In the genomic region with DNA sequence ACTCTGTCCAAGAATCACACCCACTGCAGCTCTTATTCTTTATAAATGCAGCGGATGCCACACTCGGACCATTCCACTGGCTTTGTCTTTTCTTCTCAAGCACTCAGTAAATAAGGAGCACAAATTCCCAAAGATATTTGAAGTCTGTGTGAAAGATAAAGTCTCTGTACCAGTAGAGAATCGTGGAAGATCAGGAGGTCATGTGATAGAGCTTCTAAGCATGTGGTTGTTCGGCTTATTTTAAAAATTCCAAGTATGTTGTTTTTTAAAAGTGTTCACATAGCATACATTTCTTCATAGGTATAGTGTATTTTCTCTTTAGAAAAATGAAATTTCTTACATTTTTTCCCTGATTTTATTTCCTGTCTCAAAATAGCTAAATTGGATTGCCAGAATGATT, we compare ENCODE assay signal across 10 cellular contexts.
"Had no signal": no experiment of that assay in that cellular context is flagged by ENCODE, and none has a peak within 500 bp of the region (broad histone marks: within the 10 kb centered on the region; RNA-seq: fewer than 3 reads in every experiment).

No MANE protein-coding gene starts in this region.

- H3K4me3 Mint-ChIP-seq: activated naive CD4-positive, alpha-beta T cell treated with anti-CD3 and anti-CD28 coated beads, Interleukin-2, amount 50 U/mL, for 24 hours; memory B cell; nephron progenitor cell; T-helper 17 cell had no signal

- H3K36me3 ChIP-seq: esophagus squamous epithelium, left lung, thyroid gland had no signal

- H3K27me3 ChIP-seq: esophagus squamous epithelium, heart right ventricle, left lung, thyroid gland had no signal

- H3K4me1 Mint-ChIP-seq: activated naive CD4-positive, alpha-beta T cell treated with anti-CD3 and anti-CD28 coated beads, Interleukin-2, amount 50 U/mL, for 24 hours; memory B cell; nephron progenitor cell had no signal

- H3K9me3 Mint-ChIP-seq: activated naive CD4-positive, alpha-beta T cell treated with anti-CD3 and anti-CD28 coated beads, Interleukin-2, amount 50 U/mL, for 24 hours; memory B cell; nephron progenitor cell had no signal

- H3K27ac Mint-ChIP-seq: activated naive CD4-positive, alpha-beta T cell treated with anti-CD3 and anti-CD28 coated beads, Interleukin-2, amount 50 U/mL, for 24 hours; memory B cell; nephron progenitor cell; T-helper 17 cell had no signal

- H3K27ac ChIP-seq: esophagus squamous epithelium, heart right ventricle, left lung, thyroid gland had no signal

- H3K9me3 ChIP-seq: esophagus squamous epithelium, heart right ventricle, left lung, thyroid gland had no signal

- DNase-seq: activated effector memory CD4-positive, alpha-beta T cell treated with Interleukin-2 at 50 U/mL for 16 hours; activated T-cell treated with anti-CD3 and anti-CD28 coated beads, Interleukin-2, amount 50 U/mL, for 1 hour; esophagus squamous epithelium; heart right ventricle; left lung; nephron progenitor cell; T-helper 17 cell had no signal

- H3K36me3 Mint-ChIP-seq: activated naive CD4-positive, alpha-beta T cell treated with anti-CD3 and anti-CD28 coated beads, Interleukin-2, amount 50 U/mL, for 24 hours; memory B cell had no signal

- ATAC-seq: left lung, T-helper 17 cell had no signal

- H3K4me3 ChIP-seq: esophagus squamous epithelium, heart right ventricle, left lung, thyroid gland had no signal

- H3K4me1 ChIP-seq: esophagus squamous epithelium, left lung, thyroid gland had no signal
